14 cellular contexts compared by ENCODE assay signal in the genomic region with DNA sequence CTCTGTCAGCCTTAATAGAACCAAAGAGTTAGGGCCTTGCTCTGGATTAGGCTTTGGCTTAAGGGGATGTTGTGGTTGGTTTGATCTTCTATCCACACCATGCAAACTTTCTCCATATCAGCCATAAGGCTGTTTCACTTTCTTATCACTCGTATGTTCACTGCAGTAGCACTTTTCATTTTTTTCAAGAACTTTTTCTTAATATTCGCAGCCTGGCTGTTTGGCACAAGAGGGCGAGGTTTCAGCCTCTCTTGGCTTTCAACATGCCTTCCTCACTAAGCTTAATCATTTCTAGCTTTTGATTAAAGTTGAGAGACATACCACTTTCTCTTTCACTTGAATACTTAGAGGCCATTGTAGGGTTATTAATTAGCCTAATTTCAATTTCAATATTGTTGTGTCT.
DNase-seq lines count a peak whose midpoint lies in the region; ATAC-seq, FAIRE-seq and TF ChIP-seq lines count a peak whose summit lies in the region.
"Had no signal": no experiment of that assay in that cellular context is flagged by ENCODE, and none has a peak within 500 bp of the region (broad histone marks: within the 10 kb centered on the region; RNA-seq: fewer than 3 reads in every experiment).

No MANE protein-coding gene starts in this region.

- no peak for DNase-seq in GM18507 (ENCODE audit: extremely low spot score, insufficient read length, low read depth)
- peak; percentile 34 for DNase-seq in GM12878 (ENCODE audit: low read depth, low spot score)
- DNase-seq in NCI-H82 (lab: John Stamatoyannopoulos, UW): no peak
- DNase-seq in lower lobe of right lung: no peak
- DNase-seq: activated effector memory CD4-positive, alpha-beta T cell treated with anti-CD3 and anti-CD28 coated beads, Interleukin-2, amount 50 U/mL, for 16 hours; colonic mucosa; DMS79; KBM-7; NCI-H2081 treated with DMSO at 0.1 percent for 48 hours; sigmoid colon; uterus had no signal

- BruUV-seq in GM12878 (replicated peaks; lab: Mats Ljungman, UMichigan): no TSS peak

- H3K4me1 ChIP-seq in GM12878 (ENCODE audit: control insufficient read depth, insufficient read depth, low read length): 0 out of 2 replicates have a peak, but pooled peaks cover 5% of the 10 kb centered on the region
- H3K4me1 ChIP-seq in lower lobe of right lung: no peaks in the 10 kb centered on the region
- H3K4me1 ChIP-seq: colonic mucosa, sigmoid colon, uterus had no signal

- intact Hi-C loops in GM12878 (cut with micrococcal nuclease; ENCODE audit: unreplicated experiment): no loop called here
- intact Hi-C loops in lower lobe of right lung (cut with DNase I): no loop called here

- WGBS in GM12878 (ENCODE audit: insufficient coverage, insufficient replicate concordance, low lambda C conversion rate, missing lambda C conversion rate): 3% methylated on average over 3 of the region's 3 CpGs

- H4K20me1 ChIP-seq in GM12878 (ENCODE audit: control insufficient read depth, insufficient read depth): no peaks in the 10 kb centered on the region

- H3K4me3 ChIP-seq in GM12878 (peak overlapping the region; percentile 19; the same call in 1 of the 2 replicates), lower lobe of right lung (no peak overlapping the region)
- H3K4me3 ChIP-seq: colonic mucosa, sigmoid colon, uterus had no signal

- TF ChIP-seq EP300 in GM12878 (IDR thresholded peaks at IDR 0.05; ENCODE audit: borderline replicate concordance in 1 of 2, control insufficient read depth in 1 of 2, low read depth in 2 of 2, low read length in 2 of 2): no peak

- H3K9ac ChIP-seq in GM12878 (ENCODE audit: control insufficient read depth, insufficient read depth, low read length): no peak overlapping the region

- CTCF ChIA-PET in GM12878 (lab: Yijun Ruan, JAX): interaction anchor here (1.1 kb wide), 1 partner anchor 734 kb away, joined by 4 read pairs; no protein-coding TSS in a partner anchor

- in situ Hi-C loops in GM12878 (cut with MboI): no loop called here

- TF ChIP-seq RAD21 in GM12878 (IDR thresholded peaks at IDR 0.05; ENCODE audit: insufficient read depth, low read depth, low read length): no peak

- FAIRE-seq in GM18507 (lab: Jason Lieb, UNC) (peak; percentile 86), GM12878 (lab: Jason Lieb, UNC) (no peak)

- TF ChIP-seq CTCF in GM12878 (IDR thresholded peaks at IDR 0.05 in 2 of 3, conservative IDR thresholded peaks at IDR 0.05 in 1 of 3; ENCODE audit: control insufficient read depth in 2 of 3, extremely low read depth in 1 of 3, insufficient read depth in 1 of 3, low read depth in 3 of 3, low read length in 3 of 3): no peak
- TF ChIP-seq CTCF in lower lobe of right lung (IDR thresholded peaks at IDR 0.05): no peak

- no peak for TF ChIP-seq POLR2A in GM12878 (IDR thresholded peaks at IDR 0.05; ENCODE audit: low read depth, low read length)

- no peaks in the 10 kb centered on the region for H3K9me3 ChIP-seq in GM12878 (replicated peaks; ENCODE audit: control insufficient read depth, insufficient read depth, low read length)
- H3K9me3 ChIP-seq in lower lobe of right lung: no peaks in the 10 kb centered on the region
- H3K9me3 ChIP-seq: colonic mucosa, sigmoid colon, uterus had no signal

- H3K79me2 ChIP-seq in GM12878 (ENCODE audit: control insufficient read depth, insufficient read depth, low read length): no peaks in the 10 kb centered on the region

- POLR2A ChIA-PET in GM12878 (lab: Charles Lee): no interaction called here

- H2AFZ ChIP-seq in GM12878 (ENCODE audit: control insufficient read depth, low read depth, low read length): no peak overlapping the region

- SMC1A ChIA-PET in GM12878 (lab: Charles Lee; ENCODE audit: uncharacterized antibody, unreplicated experiment): interaction anchor here (0.7 kb wide), 1 partner anchor 23 kb away, joined by 5 read pairs; no protein-coding TSS in a partner anchor

- no peak overlapping the region for H3K27ac ChIP-seq in GM12878 (ENCODE audit: control insufficient read depth, insufficient read depth)
- H3K27ac ChIP-seq in lower lobe of right lung: no peak overlapping the region
- H3K27ac ChIP-seq: colonic mucosa, sigmoid colon, uterus had no signal

- RAD21 ChIA-PET in GM12878 (lab: Charles Lee; ENCODE audit: unreplicated experiment): interaction anchor here (0.7 kb wide), 1 partner anchor 122 kb away, joined by 3 read pairs; no protein-coding TSS in a partner anchor

- H3K27me3 ChIP-seq in GM12878 (replicated peaks in 1 of 2; ENCODE audit: control insufficient read depth in 2 of 2, insufficient read depth in 2 of 2, low read length in 1 of 2) (no peaks in the 10 kb centered on the region; a peak in 1 of 4 replicates), lower lobe of right lung (ENCODE audit: low read depth) (no peaks in the 10 kb centered on the region)
- H3K27me3 ChIP-seq: colonic mucosa, sigmoid colon, uterus had no signal

- no peak overlapping the region; the same call in 1 of the 2 replicates for H3K4me2 ChIP-seq in GM12878 (ENCODE audit: control insufficient read depth, insufficient read depth)

- H3K36me3 ChIP-seq in GM12878 (ENCODE audit: control insufficient read depth in 2 of 2, insufficient read depth in 2 of 2, low read length in 1 of 2) (no peaks in the 10 kb centered on the region), lower lobe of right lung (no peaks in the 10 kb centered on the region)
- H3K36me3 ChIP-seq: colonic mucosa, sigmoid colon, uterus had no signal

- ATAC-seq in GM19452 (IDR thresholded peaks at IDR 0.05; ENCODE audit: unreplicated experiment) (peak; percentile 91), HG03135 (IDR thresholded peaks at IDR 0.05; ENCODE audit: unreplicated experiment) (peak; percentile 73), GM12878 (peak; percentile 94), GM21360 (IDR thresholded peaks at IDR 0.05; ENCODE audit: unreplicated experiment) (no peak), lower lobe of right lung (no peak)

TF ChIP-seq in GM12878, 131 proteins besides CTCF, POLR2A, EP300 and RAD21 (continues in another document):
- TF ChIP-seq REST (IDR thresholded peaks at IDR 0.05; ENCODE audit: low read depth, low read length) (no peak), ZNF24 (IDR thresholded peaks at IDR 0.05) (no peak), ZNF217 (IDR thresholded peaks at IDR 0.05) (no peak), ZBTB33 (IDR thresholded peaks at IDR 0.05) (no peak), MXI1 (IDR thresholded peaks at IDR 0.05; ENCODE audit: low read depth, low read length) (no peak), NFXL1 (IDR thresholded peaks at IDR 0.05; ENCODE audit: borderline replicate concordance) (no peak), BCL11A (IDR thresholded peaks at IDR 0.05; ENCODE audit: low read depth, low read length) (no peak)
- TF ChIP-seq, protein P1, sequence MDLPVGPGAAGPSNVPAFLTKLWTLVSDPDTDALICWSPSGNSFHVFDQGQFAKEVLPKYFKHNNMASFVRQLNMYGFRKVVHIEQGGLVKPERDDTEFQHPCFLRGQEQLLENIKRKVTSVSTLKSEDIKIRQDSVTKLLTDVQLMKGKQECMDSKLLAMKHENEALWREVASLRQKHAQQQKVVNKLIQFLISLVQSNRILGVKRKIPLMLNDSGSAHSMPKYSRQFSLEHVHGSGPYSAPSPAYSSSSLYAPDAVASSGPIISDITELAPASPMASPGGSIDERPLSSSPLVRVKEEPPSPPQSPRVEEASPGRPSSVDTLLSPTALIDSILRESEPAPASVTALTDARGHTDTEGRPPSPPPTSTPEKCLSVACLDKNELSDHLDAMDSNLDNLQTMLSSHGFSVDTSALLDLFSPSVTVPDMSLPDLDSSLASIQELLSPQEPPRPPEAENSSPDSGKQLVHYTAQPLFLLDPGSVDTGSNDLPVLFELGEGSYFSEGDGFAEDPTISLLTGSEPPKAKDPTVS (IDR thresholded peaks at IDR 0.05; ENCODE audit: low read depth, low read length): no peak

Comparison
In these comparisons a context has a peak if more than half of its experiments do, and no peak if none do; other contexts are left out.
1. ATAC-seq: peak in GM19452 (single experiment), HG03135 (single experiment) and GM12878 (single experiment); none in GM21360 (single experiment) and lower lobe of right lung (0 of 2).